Comparison of ENCODE assay signal across 16 cellular contexts in genomic region chr15:47431501-47431900, GRCh38.
DNase-seq lines count a peak whose midpoint lies in the region; ATAC-seq and TF ChIP-seq lines count a peak whose summit lies in the region.
"Had no signal": no experiment of that assay in that cellular context is flagged by ENCODE, and none has a peak within 500 bp of the region (broad histone marks: within the 10 kb centered on the region; RNA-seq: fewer than 3 reads in every experiment).

No MANE protein-coding gene starts in this region.

- peak; percentile 86 for DNase-seq in AG04449 (ENCODE audit: low read depth, low spot score)
- peak; percentile 54 for DNase-seq in H4 (ENCODE audit: low spot score)
- DNase-seq in astrocyte of the spinal cord (ENCODE audit: low read depth, low spot score), result peak; percentile 86
- DNase-seq in kidney epithelial cell (ENCODE audit: low read depth), result peak; percentile 34
- no peak for DNase-seq in natural killer cell treated with Interleukin-12 subunit alpha and Interleukin-12 subunit beta and Interleukin-15 and Interleukin-18, amount 100 ng/mL, for 72 hours (ENCODE audit: low spot score)
- DNase-seq: activated CD4-positive, CD25-positive, alpha-beta regulatory T cell treated with anti-CD3 and anti-CD28 coated beads, Interleukin-2, amount 50 U/mL, for 72 hours; Calu3; immature natural killer cell; NCI-H1417; occipital lobe; SHP77 had no signal

- ATAC-seq in GM18517 (IDR thresholded peaks at IDR 0.05; ENCODE audit: unreplicated experiment) (no peak), GM18511 (IDR thresholded peaks at IDR 0.05; ENCODE audit: unreplicated experiment) (no peak), GM21619 (IDR thresholded peaks at IDR 0.05; ENCODE audit: unreplicated experiment) (no peak)
- no peak for ATAC-seq in natural killer cell treated with Interleukin-12 subunit alpha and Interleukin-12 subunit beta and Interleukin-15 and Interleukin-18, amount 100 ng/mL, for 72 hours
- ATAC-seq: A549 had no signal

- in situ Hi-C loops in astrocyte of the spinal cord (cut with HindIII; ENCODE audit: low sequenced_read_pairs), result no loop called here

- CTCF ChIA-PET in AG04449 (lab: Yijun Ruan, JAX), result no interaction called here

- TF ChIP-seq CTCF in AG04449 (IDR thresholded peaks at IDR 0.05; ENCODE audit: insufficient read depth, low read length, missing control alignments), result no peak
- no peak for TF ChIP-seq CTCF in astrocyte of the spinal cord (IDR thresholded peaks at IDR 0.05; ENCODE audit: low read depth, low read length)
- no peak for TF ChIP-seq CTCF in kidney epithelial cell (IDR thresholded peaks at IDR 0.05; ENCODE audit: insufficient read depth, low read length, poor library complexity, severe bottlenecking)

- H3K4me3 ChIP-seq in AG04449 (ENCODE audit: low read depth, low read length), result no peak overlapping the region
- H3K4me3 ChIP-seq in astrocyte of the spinal cord (ENCODE audit: low read depth, low read length), result no peak overlapping the region
- H3K4me3 ChIP-seq in kidney epithelial cell (ENCODE audit: low read depth, low read length), result no peak overlapping the region
- H3K4me3 ChIP-seq: A549, tibial nerve had no signal

- no peak overlapping the region for H3K4me3 Mint-ChIP-seq in natural killer cell treated with Interleukin-12 subunit alpha and Interleukin-12 subunit beta and Interleukin-15 and Interleukin-18, amount 100 ng/mL, for 72 hours
- H3K4me3 Mint-ChIP-seq: immature natural killer cell had no signal

- POLR2A ChIA-PET in AG04449 (lab: Yijun Ruan, JAX), result no interaction called here

- no peaks in the 10 kb centered on the region for H3K27me3 ChIP-seq in kidney epithelial cell (ENCODE audit: control insufficient read depth, insufficient read depth, low read length)
- H3K27me3 ChIP-seq: tibial nerve had no signal

- no peak overlapping the region for H3K27ac Mint-ChIP-seq in natural killer cell treated with Interleukin-12 subunit alpha and Interleukin-12 subunit beta and Interleukin-15 and Interleukin-18, amount 100 ng/mL, for 72 hours
- H3K27ac Mint-ChIP-seq: immature natural killer cell had no signal

- H3K36me3 ChIP-seq in kidney epithelial cell (ENCODE audit: control insufficient read depth, insufficient read depth, low read length), result no peaks in the 10 kb centered on the region
- H3K36me3 ChIP-seq: tibial nerve had no signal

- no peaks in the 10 kb centered on the region for H3K4me1 Mint-ChIP-seq in natural killer cell treated with Interleukin-12 subunit alpha and Interleukin-12 subunit beta and Interleukin-15 and Interleukin-18, amount 100 ng/mL, for 72 hours (ENCODE audit: low read depth in 2 of 2)
- H3K4me1 Mint-ChIP-seq: immature natural killer cell had no signal

- H3K27me3 Mint-ChIP-seq in natural killer cell treated with Interleukin-12 subunit alpha and Interleukin-12 subunit beta and Interleukin-15 and Interleukin-18, amount 100 ng/mL, for 72 hours, result peaks cover 0 to 3% of the 10 kb centered on the region in 2 donors

- no peaks in the 10 kb centered on the region for H3K9me3 Mint-ChIP-seq in natural killer cell treated with Interleukin-12 subunit alpha and Interleukin-12 subunit beta and Interleukin-15 and Interleukin-18, amount 100 ng/mL, for 72 hours

- H3K36me3 Mint-ChIP-seq in natural killer cell treated with Interleukin-12 subunit alpha and Interleukin-12 subunit beta and Interleukin-15 and Interleukin-18, amount 100 ng/mL, for 72 hours, result no peaks in the 10 kb centered on the region
